Comparison of ENCODE assay signal across 26 cellular contexts in genomic region chr9:119588874-119589560, GRCh38.
DNase-seq lines count a peak whose midpoint lies in the region; TF ChIP-seq lines count a peak whose summit lies in the region.
"Had no signal": no experiment of that assay in that cellular context is flagged by ENCODE, and none has a peak within 500 bp of the region (broad histone marks: within the 10 kb centered on the region; RNA-seq: fewer than 3 reads in every experiment).

No MANE protein-coding gene starts in this region.

- no peaks in the 10 kb centered on the region for H3K9me3 Mint-ChIP-seq in brain
- H3K9me3 Mint-ChIP-seq in type B pancreatic cell, result no peaks in the 10 kb centered on the region
- no peaks in the 10 kb centered on the region for H3K9me3 Mint-ChIP-seq in activated naive CD8-positive, alpha-beta T cell treated with anti-CD3 and anti-CD28 coated beads for 36 hours

- 84% methylated on average over 10 of the region's 10 CpGs for WGBS in smooth muscle cell (ENCODE audit: low lambda C conversion rate)

- no peaks in the 10 kb centered on the region for H3K79me2 ChIP-seq in smooth muscle cell (ENCODE audit: low read depth)
- H3K79me2 ChIP-seq: hepatocyte had no signal

- H3K4me2 ChIP-seq in smooth muscle cell, result no peak overlapping the region
- H3K4me2 ChIP-seq: hepatocyte had no signal

- H3K36me3 ChIP-seq in MG63 (no peaks in the 10 kb centered on the region), smooth muscle cell (ENCODE audit: low read depth) (no peaks in the 10 kb centered on the region)
- H3K36me3 ChIP-seq: ovary, upper lobe of left lung had no signal

- no peaks in the 10 kb centered on the region for H3K9me3 ChIP-seq in MG63
- no peaks in the 10 kb centered on the region for H3K9me3 ChIP-seq in smooth muscle cell (replicated peaks; ENCODE audit: low read depth)
- H3K9me3 ChIP-seq: ovary, upper lobe of left lung had no signal

- TF ChIP-seq CTCF in brain (conservative IDR thresholded peaks at IDR 0.05) (no peak), type B pancreatic cell (conservative IDR thresholded peaks at IDR 0.05) (no peak), smooth muscle cell (IDR thresholded peaks at IDR 0.05; ENCODE audit: borderline replicate concordance, insufficient read depth, poor library complexity, severe bottlenecking) (no peak)

- DNase-seq in ELF-1 (ENCODE audit: low read depth, low spot score), result peak; percentile 5
- DNase-seq in NCI-H1417 treated with DMSO at 0.1 percent for 48 hours (lab: John Stamatoyannopoulos, UW), result peak; percentile 35
- peak; percentile 90 to 98 for DNase-seq in NCI-H524 (lab: John Stamatoyannopoulos, UW)
- no peak for DNase-seq in type B pancreatic cell (ENCODE audit: extremely low spot score, unreplicated experiment)
- DNase-seq in activated naive CD8-positive, alpha-beta T cell treated with anti-CD3 and anti-CD28 coated beads for 36 hours, result no peak
- DNase-seq in MG63, result no peak
- no peak for DNase-seq in smooth muscle cell (lab: John Stamatoyannopoulos, UW; ENCODE audit: unreplicated experiment)
- DNase-seq: activated CD4-positive, alpha-beta T cell treated with anti-CD3 and anti-CD28 coated beads for 48 hours; activated CD8-positive, alpha-beta memory T cell treated with anti-CD3 and anti-CD28 coated beads for 24 hours; activated effector memory CD4-positive, alpha-beta T cell treated with anti-CD3 and anti-CD28 coated beads, Interleukin-2, amount 50 U/mL, for 16 hours; activated naive CD8-positive, alpha-beta T cell treated with anti-CD3 and anti-CD28 coated beads, Interleukin-2, amount 10 ng/mL, durations not matched to agents 7 days and 5 days; activated T-cell treated with anti-CD3 and anti-CD28 coated beads for 4 hours; aorta; C1 segment of cervical spinal cord; GDM1; HCEC 1CT; KBM-7; NCI-H446 treated with DMSO at 0.1 percent for 48 hours; ovary; stimulated activated naive CD4-positive, alpha-beta T cell; upper lobe of left lung had no signal

- H3K4me1 ChIP-seq in smooth muscle cell (ENCODE audit: low read depth), result peaks cover 6% of the 10 kb centered on the region
- H3K4me1 ChIP-seq: upper lobe of left lung had no signal

- peaks cover 14% of the 10 kb centered on the region for H3K4me1 Mint-ChIP-seq in brain
- no peaks in the 10 kb centered on the region for H3K4me1 Mint-ChIP-seq in type B pancreatic cell (ENCODE audit: unreplicated experiment)
- H3K4me1 Mint-ChIP-seq in activated naive CD8-positive, alpha-beta T cell treated with anti-CD3 and anti-CD28 coated beads for 36 hours, result no peaks in the 10 kb centered on the region
- H3K4me1 Mint-ChIP-seq: activated naive CD8-positive, alpha-beta T cell treated with anti-CD3 and anti-CD28 coated beads, Interleukin-2, amount 10 ng/mL, durations not matched to agents 7 days and 5 days had no signal

- H3K4me3 Mint-ChIP-seq in brain (no peak overlapping the region), type B pancreatic cell (no peak overlapping the region)
- H3K4me3 Mint-ChIP-seq in activated naive CD8-positive, alpha-beta T cell treated with anti-CD3 and anti-CD28 coated beads for 36 hours, result no peak overlapping the region
- H3K4me3 Mint-ChIP-seq: activated naive CD8-positive, alpha-beta T cell treated with anti-CD3 and anti-CD28 coated beads, Interleukin-2, amount 10 ng/mL, durations not matched to agents 7 days and 5 days; natural killer cell treated with Interleukin-12 subunit alpha and Interleukin-12 subunit beta and Interleukin-15 and Interleukin-18, amount 100 ng/mL, for 72 hours had no signal

- no peaks in the 10 kb centered on the region for H3K36me3 Mint-ChIP-seq in brain
- H3K36me3 Mint-ChIP-seq in type B pancreatic cell, result no peaks in the 10 kb centered on the region
- no peaks in the 10 kb centered on the region for H3K36me3 Mint-ChIP-seq in activated naive CD8-positive, alpha-beta T cell treated with anti-CD3 and anti-CD28 coated beads for 36 hours
- H3K36me3 Mint-ChIP-seq: activated naive CD8-positive, alpha-beta T cell treated with anti-CD3 and anti-CD28 coated beads, Interleukin-2, amount 10 ng/mL, durations not matched to agents 7 days and 5 days; natural killer cell treated with Interleukin-12 subunit alpha and Interleukin-12 subunit beta and Interleukin-15 and Interleukin-18, amount 100 ng/mL, for 72 hours had no signal

- H4K20me1 ChIP-seq in smooth muscle cell (ENCODE audit: low read depth), result no peaks in the 10 kb centered on the region

- H3F3A ChIP-seq in smooth muscle cell (ENCODE audit: low read depth), result no peaks in the 10 kb centered on the region

- H3K4me3 ChIP-seq in MG63 (no peak overlapping the region), smooth muscle cell (no peak overlapping the region)
- H3K4me3 ChIP-seq: hepatocyte, lung, ovary, upper lobe of left lung had no signal

- H3K27me3 ChIP-seq in MG63, result no peaks in the 10 kb centered on the region
- no peaks in the 10 kb centered on the region for H3K27me3 ChIP-seq in smooth muscle cell (ENCODE audit: low read depth)
- H3K27me3 ChIP-seq: hepatocyte, ovary, upper lobe of left lung had no signal

- no peak overlapping the region for H3K27ac ChIP-seq in smooth muscle cell (ENCODE audit: low read depth)
- H3K27ac ChIP-seq: hepatocyte, HL-60, ovary, upper lobe of left lung had no signal

- peak overlapping the region in 3 of 5 experiments; percentile 13 to 34 (median 14) for H3K27ac Mint-ChIP-seq in brain
- H3K27ac Mint-ChIP-seq in type B pancreatic cell, result no peak overlapping the region
- H3K27ac Mint-ChIP-seq in activated naive CD8-positive, alpha-beta T cell treated with anti-CD3 and anti-CD28 coated beads for 36 hours, result no peak overlapping the region
- H3K27ac Mint-ChIP-seq: activated naive CD8-positive, alpha-beta T cell treated with anti-CD3 and anti-CD28 coated beads, Interleukin-2, amount 10 ng/mL, durations not matched to agents 7 days and 5 days; natural killer cell treated with Interleukin-12 subunit alpha and Interleukin-12 subunit beta and Interleukin-15 and Interleukin-18, amount 100 ng/mL, for 72 hours had no signal

- H3K27me3 Mint-ChIP-seq in brain (peaks cover 9% of the 10 kb centered on the region), type B pancreatic cell (peaks cover 33% of the 10 kb centered on the region)
- H3K27me3 Mint-ChIP-seq in activated naive CD8-positive, alpha-beta T cell treated with anti-CD3 and anti-CD28 coated beads for 36 hours, result no peaks in the 10 kb centered on the region
- H3K27me3 Mint-ChIP-seq: activated naive CD8-positive, alpha-beta T cell treated with anti-CD3 and anti-CD28 coated beads, Interleukin-2, amount 10 ng/mL, durations not matched to agents 7 days and 5 days; natural killer cell treated with Interleukin-12 subunit alpha and Interleukin-12 subunit beta and Interleukin-15 and Interleukin-18, amount 100 ng/mL, for 72 hours had no signal

- no peak overlapping the region for H2AFZ ChIP-seq in smooth muscle cell (ENCODE audit: low read depth)
- H2AFZ ChIP-seq: hepatocyte had no signal

- H3K9ac ChIP-seq in smooth muscle cell (ENCODE audit: low read depth), result no peak overlapping the region

Comparison
In these comparisons a context has a peak if more than half of its experiments do, and no peak if none do; other contexts are left out.
1. DNase-seq: peak in ELF-1 (single experiment), NCI-H1417 treated with DMSO at 0.1 percent for 48 hours (single experiment) and NCI-H524 (2 of 2); none in type B pancreatic cell (single experiment), activated naive CD8-positive, alpha-beta T cell treated with anti-CD3 and anti-CD28 coated beads for 36 hours (single experiment), MG63 (single experiment) and smooth muscle cell (single experiment).
2. H3K27ac Mint-ChIP-seq: peak in brain (3 of 5); none in type B pancreatic cell (single experiment) and activated naive CD8-positive, alpha-beta T cell treated with anti-CD3 and anti-CD28 coated beads for 36 hours (single experiment).